ENCODE assay signal across 1 cellular context in the genomic region with DNA sequence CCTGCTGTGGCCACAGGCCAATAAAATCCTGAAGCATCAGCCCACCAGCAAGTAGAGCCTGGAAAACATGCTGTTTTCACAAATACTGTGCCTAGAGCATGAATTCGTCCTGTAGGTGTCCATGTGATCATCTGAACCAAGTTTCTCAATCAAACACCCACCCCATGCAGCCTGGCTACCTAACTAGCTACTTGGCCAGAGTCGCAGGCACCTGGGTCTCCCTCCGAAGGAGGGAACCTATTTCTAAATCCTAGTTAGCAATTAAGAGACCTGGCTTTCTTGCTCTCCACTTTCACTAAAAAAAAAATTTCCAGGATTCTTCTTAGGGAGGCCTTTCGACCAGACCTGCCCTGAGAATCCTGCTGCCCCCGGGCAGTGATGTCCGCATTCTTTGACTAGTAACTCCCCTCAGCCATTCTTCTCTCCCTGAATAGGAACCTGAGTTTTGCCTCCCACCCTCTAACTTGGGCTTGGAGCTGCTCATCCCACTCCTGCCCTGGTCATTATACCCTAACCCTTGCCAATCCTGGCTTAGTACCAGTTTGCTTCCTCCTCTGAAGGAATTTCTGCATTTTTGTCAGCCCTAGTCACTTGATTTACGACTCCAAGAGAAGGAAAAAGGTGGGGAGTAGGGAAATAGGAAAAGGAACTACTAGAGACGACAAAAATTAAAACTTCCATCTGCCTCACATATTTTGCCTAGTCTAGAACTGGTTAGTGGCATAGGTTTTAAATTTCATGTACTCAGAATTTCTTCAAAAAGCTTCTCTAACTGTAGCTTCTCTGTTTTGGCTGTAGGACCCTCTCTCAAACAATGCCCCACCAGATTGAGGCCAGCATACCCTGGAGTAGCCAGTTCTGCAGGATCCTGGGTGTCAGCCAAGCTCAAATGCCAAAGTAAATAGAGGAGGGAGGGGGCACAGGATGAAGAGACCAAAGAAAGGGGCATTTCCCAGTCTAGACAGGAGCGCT.
A peak's percentile ranks its signal among the peaks of the same experiment; 100 is the strongest.
TF ChIP-seq lines count a peak whose summit lies in the region.

No MANE protein-coding gene starts in this region.

TF ChIP-seq in HCT116, 20 proteins besides CTCF, POLR2A, EP300 and RAD21 (continued from another document):
- TF ChIP-seq TCF7L2 (IDR thresholded peaks at IDR 0.05; ENCODE audit: borderline replicate concordance, extremely low read depth, insufficient read depth, insufficient read length), result peak; percentile 47
- 0 out of 2 replicates have a peak, but pooled peaks have one; percentile 57 for TF ChIP-seq CBX3 (IDR thresholded peaks at IDR 0.05; ENCODE audit: low read depth)
